ENCODE assay signal across 20 cellular contexts in genomic region chr14:24693353-24693737, GRCh38. TPM values are rescaled to one million over a fixed set of nuclear protein-coding genes. Genes with fewer than 3 reads are reported as not detected.
DNase-seq lines count a peak whose midpoint lies in the region; ATAC-seq lines count a peak whose summit lies in the region.
"Had no signal": no experiment of that assay in that cellular context is flagged by ENCODE, and none has a peak within 500 bp of the region (broad histone marks: within the 10 kb centered on the region; RNA-seq: fewer than 3 reads in every experiment).

No MANE protein-coding gene starts in this region.

- DNase-seq in activated CD8-positive, alpha-beta memory T cell treated with anti-CD3 and anti-CD28 coated beads, Interleukin-2, amount 10 ng/mL, durations not matched to agents 7 days and 5 days: no peak
- no peak for DNase-seq in activated CD8-positive, alpha-beta memory T cell treated with anti-CD3 and anti-CD28 coated beads for 24 hours
- no peak for DNase-seq in activated T-helper 1 cell treated with anti-CD3 and anti-CD28 coated beads, Interleukin-12 subunit alpha, Interleukin-12 subunit beta, Interleukin-2, Interleukin-4 antibody, amounts not matched to agents 30 ng/mL and 10 ng/mL and 1 ng/mL, durations not matched to agents 14 hours and 24 hours and 36 hours (ENCODE audit: low spot score)
- DNase-seq in naive B cell (no peak), SW 1271 (lab: John Stamatoyannopoulos, UW) (no peak), SW480 (ENCODE audit: low spot score) (no peak), GOT3 (lab: John Stamatoyannopoulos, UW) (no peak)
- DNase-seq: activated CD4-positive, CD25-positive, alpha-beta regulatory T cell treated with anti-CD3 and anti-CD28 coated beads, Interleukin-2, amount 50 U/mL, for 72 hours; amniotic stem cell; DMS79; head of caudate nucleus; left lung; midbrain; NCI-H524 treated with DMSO at 0.1 percent for 48 hours; RPMI8226; sigmoid colon had no signal

- intact Hi-C loops in activated T-helper 1 cell treated with anti-CD3 and anti-CD28 coated beads, Interleukin-12 subunit alpha, Interleukin-12 subunit beta, Interleukin-2, Interleukin-4 antibody, amounts not matched to agents 30 ng/mL and 10 ng/mL and 1 ng/mL, durations not matched to agents 14 hours and 24 hours and 36 hours (cut with micrococcal nuclease): loop anchor here (1.0 to 5.0 kb wide), 7 partner anchors 14 to 211 kb away; partner anchors contain the start of gene GZMB

- H3K4me3 Mint-ChIP-seq in activated CD8-positive, alpha-beta memory T cell treated with anti-CD3 and anti-CD28 coated beads, Interleukin-2, amount 10 ng/mL, durations not matched to agents 7 days and 5 days: peak overlapping the region; percentile 20
- H3K4me3 Mint-ChIP-seq in activated T-helper 1 cell treated with anti-CD3 and anti-CD28 coated beads, Interleukin-12 subunit alpha, Interleukin-12 subunit beta, Interleukin-2, Interleukin-4 antibody, amounts not matched to agents 30 ng/mL and 10 ng/mL and 1 ng/mL, durations not matched to agents 14 hours and 24 hours and 36 hours: no peak overlapping the region
- peak overlapping the region in 1 of 8 donors; percentile 4 for H3K4me3 Mint-ChIP-seq in naive B cell
- H3K4me3 Mint-ChIP-seq: neural progenitor cell had no signal

- H3K9me3 Mint-ChIP-seq in activated CD8-positive, alpha-beta memory T cell treated with anti-CD3 and anti-CD28 coated beads, Interleukin-2, amount 10 ng/mL, durations not matched to agents 7 days and 5 days (ENCODE audit: low read depth): no peaks in the 10 kb centered on the region
- no peaks in the 10 kb centered on the region for H3K9me3 Mint-ChIP-seq in activated T-helper 1 cell treated with anti-CD3 and anti-CD28 coated beads, Interleukin-12 subunit alpha, Interleukin-12 subunit beta, Interleukin-2, Interleukin-4 antibody, amounts not matched to agents 30 ng/mL and 10 ng/mL and 1 ng/mL, durations not matched to agents 14 hours and 24 hours and 36 hours
- no peaks in the 10 kb centered on the region for H3K9me3 Mint-ChIP-seq in naive B cell
- H3K9me3 Mint-ChIP-seq: neural progenitor cell had no signal

- ATAC-seq in activated CD8-positive, alpha-beta memory T cell treated with anti-CD3 and anti-CD28 coated beads, Interleukin-2, amount 10 ng/mL, durations not matched to agents 7 days and 5 days: peak; percentile 1
- ATAC-seq in GM18511 (IDR thresholded peaks at IDR 0.05; ENCODE audit: unreplicated experiment) (peak; percentile 6), naive B cell (ENCODE audit: low read depth in 2 of 2) (no peak)
- ATAC-seq: left lung, SK-N-SH treated with all-trans-retinoic acid at 6 μM for 48 hours had no signal

- H3K4me1 Mint-ChIP-seq in activated CD8-positive, alpha-beta memory T cell treated with anti-CD3 and anti-CD28 coated beads, Interleukin-2, amount 10 ng/mL, durations not matched to agents 7 days and 5 days: peaks cover 32% of the 10 kb centered on the region
- H3K4me1 Mint-ChIP-seq in activated T-helper 1 cell treated with anti-CD3 and anti-CD28 coated beads, Interleukin-12 subunit alpha, Interleukin-12 subunit beta, Interleukin-2, Interleukin-4 antibody, amounts not matched to agents 30 ng/mL and 10 ng/mL and 1 ng/mL, durations not matched to agents 14 hours and 24 hours and 36 hours (ENCODE audit: low read depth): peaks cover 35% of the 10 kb centered on the region
- H3K4me1 Mint-ChIP-seq in naive B cell: peaks cover 4 to 11% (median 9%) of the 10 kb centered on the region in 3 donors

- H3K36me3 Mint-ChIP-seq in activated CD8-positive, alpha-beta memory T cell treated with anti-CD3 and anti-CD28 coated beads, Interleukin-2, amount 10 ng/mL, durations not matched to agents 7 days and 5 days: no peaks in the 10 kb centered on the region
- peaks cover 2% of the 10 kb centered on the region for H3K36me3 Mint-ChIP-seq in activated T-helper 1 cell treated with anti-CD3 and anti-CD28 coated beads, Interleukin-12 subunit alpha, Interleukin-12 subunit beta, Interleukin-2, Interleukin-4 antibody, amounts not matched to agents 30 ng/mL and 10 ng/mL and 1 ng/mL, durations not matched to agents 14 hours and 24 hours and 36 hours (ENCODE audit: low read depth)
- H3K36me3 Mint-ChIP-seq in naive B cell: no peaks in the 10 kb centered on the region
- H3K36me3 Mint-ChIP-seq: neural progenitor cell had no signal

- CTCF ChIA-PET in activated CD8-positive, alpha-beta memory T cell treated with anti-CD3 and anti-CD28 coated beads, Interleukin-2, amount 10 ng/mL, durations not matched to agents 7 days and 5 days (lab: Charles Lee): interaction anchor here (0.9 to 3.5 kb wide), 12 partner anchors 11 to 360 kb away, joined by 3 to 31 read pairs (median 10); partner anchors contain the start of genes GZMB and GZMH

- H3K27ac Mint-ChIP-seq in activated CD8-positive, alpha-beta memory T cell treated with anti-CD3 and anti-CD28 coated beads, Interleukin-2, amount 10 ng/mL, durations not matched to agents 7 days and 5 days: no peak overlapping the region
- H3K27ac Mint-ChIP-seq in activated T-helper 1 cell treated with anti-CD3 and anti-CD28 coated beads, Interleukin-12 subunit alpha, Interleukin-12 subunit beta, Interleukin-2, Interleukin-4 antibody, amounts not matched to agents 30 ng/mL and 10 ng/mL and 1 ng/mL, durations not matched to agents 14 hours and 24 hours and 36 hours: peak overlapping the region; percentile 87
- peak overlapping the region in 4 of 6 donors; percentile 4 to 91 (median 76) for H3K27ac Mint-ChIP-seq in naive B cell
- H3K27ac Mint-ChIP-seq: neural progenitor cell had no signal

- H3K27me3 Mint-ChIP-seq in activated CD8-positive, alpha-beta memory T cell treated with anti-CD3 and anti-CD28 coated beads, Interleukin-2, amount 10 ng/mL, durations not matched to agents 7 days and 5 days: no peaks in the 10 kb centered on the region
- H3K27me3 Mint-ChIP-seq in activated T-helper 1 cell treated with anti-CD3 and anti-CD28 coated beads, Interleukin-12 subunit alpha, Interleukin-12 subunit beta, Interleukin-2, Interleukin-4 antibody, amounts not matched to agents 30 ng/mL and 10 ng/mL and 1 ng/mL, durations not matched to agents 14 hours and 24 hours and 36 hours (ENCODE audit: insufficient read depth): peaks cover 2% of the 10 kb centered on the region
- no peaks in the 10 kb centered on the region for H3K27me3 Mint-ChIP-seq in naive B cell

RNA-seq across cellular contexts. Expression of gene GZMB, which starts 59.4 kb away (rescaled TPM):
- total RNA-seq in activated CD8-positive, alpha-beta memory T cell treated with anti-CD3 and anti-CD28 coated beads, Interleukin-2, amount 10 ng/mL, durations not matched to agents 7 days and 5 days: 1,000 to 10,000 TPM; 1,034 to 2,662 TPM
- 6,140 and 6,145 TPM in 2 replicates for total RNA-seq in activated T-helper 1 cell treated with anti-CD3 and anti-CD28 coated beads, Interleukin-12 subunit alpha, Interleukin-12 subunit beta, Interleukin-2, Interleukin-4 antibody, amounts not matched to agents 30 ng/mL and 10 ng/mL and 1 ng/mL, durations not matched to agents 14 hours and 24 hours and 36 hours
- polyA plus RNA-seq in naive B cell (ENCODE audit: low read depth in 6 of 6): 1 to 10 TPM; 1.1 to 3.2 (median 2.6) TPM
- total RNA-seq: A673 had no signal

Comparison
In these comparisons a context has a peak if more than half of its experiments do, and no peak if none do; other contexts are left out.
1. ATAC-seq: peak in activated CD8-positive, alpha-beta memory T cell treated with anti-CD3 and anti-CD28 coated beads, Interleukin-2, amount 10 ng/mL, durations not matched to agents 7 days and 5 days (single experiment) and GM18511 (single experiment); none in naive B cell (0 of 2).